1 cellular context compared by ENCODE assay signal in the genomic region with DNA sequence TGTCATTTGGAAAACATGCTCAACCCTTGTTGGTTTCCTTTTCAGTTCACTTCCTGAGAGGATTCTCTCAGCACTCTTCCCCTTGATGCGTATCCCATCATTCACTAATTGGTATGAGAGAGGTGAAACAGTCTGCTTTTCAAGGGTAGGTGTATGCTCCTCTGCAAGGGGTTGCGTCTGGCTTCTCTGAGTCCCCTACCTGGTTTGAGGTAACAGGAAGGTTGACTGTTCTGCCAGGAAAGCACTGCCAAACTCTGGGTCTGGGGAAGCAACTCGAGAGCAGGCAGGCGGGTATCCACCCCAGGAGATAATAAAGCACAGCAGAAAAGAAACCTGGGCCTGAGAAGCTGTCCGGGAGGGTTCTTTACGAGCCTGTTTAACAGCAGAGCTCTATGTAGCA.
TF ChIP-seq lines count a peak whose summit lies in the region.

No MANE protein-coding gene starts in this region.

TF ChIP-seq in WTC11, 78 proteins besides CTCF, POLR2A, EP300 and RAD21 (continued from another document):
- no peak for TF ChIP-seq FOXP4 (CRISPR knock-in tag; IDR thresholded peaks at IDR 0.05)
- no peak for TF ChIP-seq TEAD1 (CRISPR knock-in tag; IDR thresholded peaks at IDR 0.05)
- TF ChIP-seq EMX1 (CRISPR knock-in tag; IDR thresholded peaks at IDR 0.05), result no peak
- TF ChIP-seq ZNF263 (CRISPR knock-in tag; IDR thresholded peaks at IDR 0.05; ENCODE audit: low read depth), result no peak
- TF ChIP-seq FOXP1 (CRISPR knock-in tag; IDR thresholded peaks at IDR 0.05; ENCODE audit: borderline replicate concordance), result no peak
- TF ChIP-seq, protein P1, sequence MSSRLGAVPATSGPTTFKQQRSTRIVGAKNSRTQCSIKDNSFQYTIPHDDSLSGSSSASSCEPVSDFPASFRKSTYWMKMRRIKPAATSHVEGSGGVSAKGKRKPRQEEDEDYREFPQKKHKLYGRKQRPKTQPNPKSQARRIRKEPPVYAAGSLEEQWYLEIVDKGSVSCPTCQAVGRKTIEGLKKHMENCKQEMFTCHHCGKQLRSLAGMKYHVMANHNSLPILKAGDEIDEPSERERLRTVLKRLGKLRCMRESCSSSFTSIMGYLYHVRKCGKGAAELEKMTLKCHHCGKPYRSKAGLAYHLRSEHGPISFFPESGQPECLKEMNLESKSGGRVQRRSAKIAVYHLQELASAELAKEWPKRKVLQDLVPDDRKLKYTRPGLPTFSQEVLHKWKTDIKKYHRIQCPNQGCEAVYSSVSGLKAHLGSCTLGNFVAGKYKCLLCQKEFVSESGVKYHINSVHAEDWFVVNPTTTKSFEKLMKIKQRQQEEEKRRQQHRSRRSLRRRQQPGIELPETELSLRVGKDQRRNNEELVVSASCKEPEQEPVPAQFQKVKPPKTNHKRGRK (CRISPR knock-in tag; IDR thresholded peaks at IDR 0.05; ENCODE audit: borderline replicate concordance), result no peak
- TF ChIP-seq FOXJ3 (CRISPR knock-in tag; IDR thresholded peaks at IDR 0.05; ENCODE audit: borderline replicate concordance), result no peak
- TF ChIP-seq, protein P2, sequence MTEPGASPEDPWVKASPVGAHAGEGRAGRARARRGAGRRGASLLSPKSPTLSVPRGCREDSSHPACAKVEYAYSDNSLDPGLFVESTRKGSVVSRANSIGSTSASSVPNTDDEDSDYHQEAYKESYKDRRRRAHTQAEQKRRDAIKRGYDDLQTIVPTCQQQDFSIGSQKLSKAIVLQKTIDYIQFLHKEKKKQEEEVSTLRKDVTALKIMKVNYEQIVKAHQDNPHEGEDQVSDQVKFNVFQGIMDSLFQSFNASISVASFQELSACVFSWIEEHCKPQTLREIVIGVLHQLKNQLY (CRISPR knock-in tag; IDR thresholded peaks at IDR 0.05), result no peak
- no peak for TF ChIP-seq PRRX2 (CRISPR knock-in tag; IDR thresholded peaks at IDR 0.05)
- TF ChIP-seq, protein P3, sequence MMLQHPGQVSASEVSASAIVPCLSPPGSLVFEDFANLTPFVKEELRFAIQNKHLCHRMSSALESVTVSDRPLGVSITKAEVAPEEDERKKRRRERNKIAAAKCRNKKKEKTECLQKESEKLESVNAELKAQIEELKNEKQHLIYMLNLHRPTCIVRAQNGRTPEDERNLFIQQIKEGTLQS (CRISPR knock-in tag; conservative IDR thresholded peaks at IDR 0.05), result no peak
- TF ChIP-seq, protein P4, sequence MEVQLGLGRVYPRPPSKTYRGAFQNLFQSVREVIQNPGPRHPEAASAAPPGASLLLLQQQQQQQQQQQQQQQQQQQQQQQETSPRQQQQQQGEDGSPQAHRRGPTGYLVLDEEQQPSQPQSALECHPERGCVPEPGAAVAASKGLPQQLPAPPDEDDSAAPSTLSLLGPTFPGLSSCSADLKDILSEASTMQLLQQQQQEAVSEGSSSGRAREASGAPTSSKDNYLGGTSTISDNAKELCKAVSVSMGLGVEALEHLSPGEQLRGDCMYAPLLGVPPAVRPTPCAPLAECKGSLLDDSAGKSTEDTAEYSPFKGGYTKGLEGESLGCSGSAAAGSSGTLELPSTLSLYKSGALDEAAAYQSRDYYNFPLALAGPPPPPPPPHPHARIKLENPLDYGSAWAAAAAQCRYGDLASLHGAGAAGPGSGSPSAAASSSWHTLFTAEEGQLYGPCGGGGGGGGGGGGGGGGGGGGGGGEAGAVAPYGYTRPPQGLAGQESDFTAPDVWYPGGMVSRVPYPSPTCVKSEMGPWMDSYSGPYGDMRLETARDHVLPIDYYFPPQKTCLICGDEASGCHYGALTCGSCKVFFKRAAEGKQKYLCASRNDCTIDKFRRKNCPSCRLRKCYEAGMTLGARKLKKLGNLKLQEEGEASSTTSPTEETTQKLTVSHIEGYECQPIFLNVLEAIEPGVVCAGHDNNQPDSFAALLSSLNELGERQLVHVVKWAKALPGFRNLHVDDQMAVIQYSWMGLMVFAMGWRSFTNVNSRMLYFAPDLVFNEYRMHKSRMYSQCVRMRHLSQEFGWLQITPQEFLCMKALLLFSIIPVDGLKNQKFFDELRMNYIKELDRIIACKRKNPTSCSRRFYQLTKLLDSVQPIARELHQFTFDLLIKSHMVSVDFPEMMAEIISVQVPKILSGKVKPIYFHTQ (CRISPR knock-in tag; IDR thresholded peaks at IDR 0.05), result no peak
- TF ChIP-seq, protein P5, sequence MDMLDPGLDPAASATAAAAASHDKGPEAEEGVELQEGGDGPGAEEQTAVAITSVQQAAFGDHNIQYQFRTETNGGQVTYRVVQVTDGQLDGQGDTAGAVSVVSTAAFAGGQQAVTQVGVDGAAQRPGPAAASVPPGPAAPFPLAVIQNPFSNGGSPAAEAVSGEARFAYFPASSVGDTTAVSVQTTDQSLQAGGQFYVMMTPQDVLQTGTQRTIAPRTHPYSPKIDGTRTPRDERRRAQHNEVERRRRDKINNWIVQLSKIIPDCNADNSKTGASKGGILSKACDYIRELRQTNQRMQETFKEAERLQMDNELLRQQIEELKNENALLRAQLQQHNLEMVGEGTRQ (CRISPR knock-in tag; IDR thresholded peaks at IDR 0.05), result no peak
- TF ChIP-seq, protein P6, sequence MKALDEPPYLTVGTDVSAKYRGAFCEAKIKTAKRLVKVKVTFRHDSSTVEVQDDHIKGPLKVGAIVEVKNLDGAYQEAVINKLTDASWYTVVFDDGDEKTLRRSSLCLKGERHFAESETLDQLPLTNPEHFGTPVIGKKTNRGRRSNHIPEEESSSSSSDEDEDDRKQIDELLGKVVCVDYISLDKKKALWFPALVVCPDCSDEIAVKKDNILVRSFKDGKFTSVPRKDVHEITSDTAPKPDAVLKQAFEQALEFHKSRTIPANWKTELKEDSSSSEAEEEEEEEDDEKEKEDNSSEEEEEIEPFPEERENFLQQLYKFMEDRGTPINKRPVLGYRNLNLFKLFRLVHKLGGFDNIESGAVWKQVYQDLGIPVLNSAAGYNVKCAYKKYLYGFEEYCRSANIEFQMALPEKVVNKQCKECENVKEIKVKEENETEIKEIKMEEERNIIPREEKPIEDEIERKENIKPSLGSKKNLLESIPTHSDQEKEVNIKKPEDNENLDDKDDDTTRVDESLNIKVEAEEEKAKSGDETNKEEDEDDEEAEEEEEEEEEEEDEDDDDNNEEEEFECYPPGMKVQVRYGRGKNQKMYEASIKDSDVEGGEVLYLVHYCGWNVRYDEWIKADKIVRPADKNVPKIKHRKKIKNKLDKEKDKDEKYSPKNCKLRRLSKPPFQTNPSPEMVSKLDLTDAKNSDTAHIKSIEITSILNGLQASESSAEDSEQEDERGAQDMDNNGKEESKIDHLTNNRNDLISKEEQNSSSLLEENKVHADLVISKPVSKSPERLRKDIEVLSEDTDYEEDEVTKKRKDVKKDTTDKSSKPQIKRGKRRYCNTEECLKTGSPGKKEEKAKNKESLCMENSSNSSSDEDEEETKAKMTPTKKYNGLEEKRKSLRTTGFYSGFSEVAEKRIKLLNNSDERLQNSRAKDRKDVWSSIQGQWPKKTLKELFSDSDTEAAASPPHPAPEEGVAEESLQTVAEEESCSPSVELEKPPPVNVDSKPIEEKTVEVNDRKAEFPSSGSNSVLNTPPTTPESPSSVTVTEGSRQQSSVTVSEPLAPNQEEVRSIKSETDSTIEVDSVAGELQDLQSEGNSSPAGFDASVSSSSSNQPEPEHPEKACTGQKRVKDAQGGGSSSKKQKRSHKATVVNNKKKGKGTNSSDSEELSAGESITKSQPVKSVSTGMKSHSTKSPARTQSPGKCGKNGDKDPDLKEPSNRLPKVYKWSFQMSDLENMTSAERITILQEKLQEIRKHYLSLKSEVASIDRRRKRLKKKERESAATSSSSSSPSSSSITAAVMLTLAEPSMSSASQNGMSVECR (CRISPR knock-in tag; IDR thresholded peaks at IDR 0.05; ENCODE audit: borderline replicate concordance), result no peak
- TF ChIP-seq ZNF317 (CRISPR knock-in tag; IDR thresholded peaks at IDR 0.05; ENCODE audit: borderline replicate concordance, low read depth), result no peak
- TF ChIP-seq IRF1 (CRISPR knock-in tag; IDR thresholded peaks at IDR 0.05), result no peak
- no peak for TF ChIP-seq ZNF671 (CRISPR knock-in tag; IDR thresholded peaks at IDR 0.05)
TF ChIP-seq in WTC11: peak in this region for 0.
